8 cellular contexts compared by ENCODE assay signal in genomic region chr1:174789399-174789798, GRCh38.
A peak's percentile ranks its signal among the peaks of the same experiment; 100 is the strongest.
DNase-seq lines count a peak whose midpoint lies in the region; ATAC-seq and TF ChIP-seq lines count a peak whose summit lies in the region.

No MANE protein-coding gene starts in this region.

- intact Hi-C loops in spleen (cut with DNase I; ENCODE audit: low total_unique reads) (no loop called here), esophagus muscularis mucosa (cut with DNase I) (no loop called here)

- H3K27me3 ChIP-seq in RWPE2 (ENCODE audit: insufficient read depth, poor library complexity, severe bottlenecking) (no peaks in the 10 kb centered on the region), spleen (replicated peaks in 1 of 7) (no peaks in the 10 kb centered on the region), esophagus muscularis mucosa (no peaks in the 10 kb centered on the region)

- 38 to 65% (median 47%) methylated on average over 1 of the region's 1 CpG for WGBS in spleen, 5 donors
- WGBS in esophagus muscularis mucosa = 74% methylated on average over 1 of the region's 1 CpG

- DNase-seq in RWPE2 (ENCODE audit: low spot score) (no peak), renal cortical epithelial cell (ENCODE audit: low read depth) (peak; percentile 85), iPS-NIHi7 (ENCODE audit: extremely low spot score) (no peak), spleen (no peak), NCI-H2029 (lab: John Stamatoyannopoulos, UW) (no peak), esophagus muscularis mucosa (ENCODE audit: extremely low spot score) (no peak)

- H3K9me3 ChIP-seq in RWPE2 (ENCODE audit: severe bottlenecking) (no peaks in the 10 kb centered on the region), spleen (no peaks in the 10 kb centered on the region), esophagus muscularis mucosa (no peaks in the 10 kb centered on the region)

- TF ChIP-seq CTCF in RWPE2 (IDR thresholded peaks at IDR 0.05; ENCODE audit: poor library complexity, severe bottlenecking) (no peak), spleen (IDR thresholded peaks at IDR 0.05 in 8 of 11, conservative IDR thresholded peaks at IDR 0.05 in 3 of 11) (no peak), esophagus muscularis mucosa (IDR thresholded peaks at IDR 0.05) (no peak)

- H3K27ac ChIP-seq in RWPE2 (ENCODE audit: poor library complexity, severe bottlenecking) (peak overlapping the region; percentile 64), spleen (no peak overlapping the region), esophagus muscularis mucosa (replicated peaks in 1 of 4) (no peak overlapping the region)

- TF ChIP-seq EP300 in esophagus muscularis mucosa (IDR thresholded peaks at IDR 0.05) = no peak

- ATAC-seq in GM18867 (IDR thresholded peaks at IDR 0.05; ENCODE audit: unreplicated experiment) = peak; percentile 61
- ATAC-seq in HG02840 (IDR thresholded peaks at IDR 0.05; ENCODE audit: low FRiP score, unreplicated experiment) = peak; percentile 64
- ATAC-seq in RWPE2 (ENCODE audit: low read depth) = peak; percentile 44; the same call in 1 of the 3 replicates

- peaks cover 17% of the 10 kb centered on the region for H3K4me1 ChIP-seq in RWPE2 (ENCODE audit: insufficient read depth, poor library complexity, severe bottlenecking)
- H3K4me1 ChIP-seq in spleen = peaks cover 0 to 19% (median 1%) of the 10 kb centered on the region in 6 donors
- no peaks in the 10 kb centered on the region for H3K4me1 ChIP-seq in esophagus muscularis mucosa

- H3K4me3 ChIP-seq in RWPE2 (ENCODE audit: severe bottlenecking) (no peak overlapping the region), spleen (no peak overlapping the region), esophagus muscularis mucosa (no peak overlapping the region)

- TF ChIP-seq POLR2A in spleen (IDR thresholded peaks at IDR 0.05) = no peak
- TF ChIP-seq POLR2A in esophagus muscularis mucosa (IDR thresholded peaks at IDR 0.05; ENCODE audit: low read depth) = no peak

- H3K36me3 ChIP-seq in RWPE2 (ENCODE audit: low read depth) = no peaks in the 10 kb centered on the region
- H3K36me3 ChIP-seq in spleen = no peaks in the 10 kb centered on the region
- no peaks in the 10 kb centered on the region for H3K36me3 ChIP-seq in esophagus muscularis mucosa
